ENCODE assay signal across 1 cellular context in genomic region chr18:31444142-31444541, GRCh38.
TF ChIP-seq lines count a peak whose summit lies in the region.

No MANE protein-coding gene starts in this region.

TF ChIP-seq in GM23338, 12 proteins besides CTCF, POLR2A, EP300 and RAD21:
- TF ChIP-seq ZNF462 (CRISPR knock-in tag; IDR thresholded peaks at IDR 0.05): no peak
- TF ChIP-seq EZH2 (IDR thresholded peaks at IDR 0.05; ENCODE audit: low read depth, unreplicated experiment): no peak
- TF ChIP-seq POLR2AphosphoS5 (IDR thresholded peaks at IDR 0.05; ENCODE audit: low read depth): no peak
- no peak for TF ChIP-seq ZNF114 (CRISPR knock-in tag; IDR thresholded peaks at IDR 0.05)
- no peak for TF ChIP-seq EZH2phosphoT487 (IDR thresholded peaks at IDR 0.05; ENCODE audit: unreplicated experiment)
- no peak for TF ChIP-seq ETS1 (IDR thresholded peaks at IDR 0.05)
TF ChIP-seq in GM23338: peak in this region for 0.
